In genomic region chr1:31364561-31365255, GRCh38 we compare ENCODE assay signal across 1 cellular context.
TF ChIP-seq lines count a peak whose summit lies in the region.

No MANE protein-coding gene starts in this region.

TF ChIP-seq in GM23338, 12 proteins besides CTCF, POLR2A, EP300 and RAD21 (continued from another document):
- TF ChIP-seq, protein P1, sequence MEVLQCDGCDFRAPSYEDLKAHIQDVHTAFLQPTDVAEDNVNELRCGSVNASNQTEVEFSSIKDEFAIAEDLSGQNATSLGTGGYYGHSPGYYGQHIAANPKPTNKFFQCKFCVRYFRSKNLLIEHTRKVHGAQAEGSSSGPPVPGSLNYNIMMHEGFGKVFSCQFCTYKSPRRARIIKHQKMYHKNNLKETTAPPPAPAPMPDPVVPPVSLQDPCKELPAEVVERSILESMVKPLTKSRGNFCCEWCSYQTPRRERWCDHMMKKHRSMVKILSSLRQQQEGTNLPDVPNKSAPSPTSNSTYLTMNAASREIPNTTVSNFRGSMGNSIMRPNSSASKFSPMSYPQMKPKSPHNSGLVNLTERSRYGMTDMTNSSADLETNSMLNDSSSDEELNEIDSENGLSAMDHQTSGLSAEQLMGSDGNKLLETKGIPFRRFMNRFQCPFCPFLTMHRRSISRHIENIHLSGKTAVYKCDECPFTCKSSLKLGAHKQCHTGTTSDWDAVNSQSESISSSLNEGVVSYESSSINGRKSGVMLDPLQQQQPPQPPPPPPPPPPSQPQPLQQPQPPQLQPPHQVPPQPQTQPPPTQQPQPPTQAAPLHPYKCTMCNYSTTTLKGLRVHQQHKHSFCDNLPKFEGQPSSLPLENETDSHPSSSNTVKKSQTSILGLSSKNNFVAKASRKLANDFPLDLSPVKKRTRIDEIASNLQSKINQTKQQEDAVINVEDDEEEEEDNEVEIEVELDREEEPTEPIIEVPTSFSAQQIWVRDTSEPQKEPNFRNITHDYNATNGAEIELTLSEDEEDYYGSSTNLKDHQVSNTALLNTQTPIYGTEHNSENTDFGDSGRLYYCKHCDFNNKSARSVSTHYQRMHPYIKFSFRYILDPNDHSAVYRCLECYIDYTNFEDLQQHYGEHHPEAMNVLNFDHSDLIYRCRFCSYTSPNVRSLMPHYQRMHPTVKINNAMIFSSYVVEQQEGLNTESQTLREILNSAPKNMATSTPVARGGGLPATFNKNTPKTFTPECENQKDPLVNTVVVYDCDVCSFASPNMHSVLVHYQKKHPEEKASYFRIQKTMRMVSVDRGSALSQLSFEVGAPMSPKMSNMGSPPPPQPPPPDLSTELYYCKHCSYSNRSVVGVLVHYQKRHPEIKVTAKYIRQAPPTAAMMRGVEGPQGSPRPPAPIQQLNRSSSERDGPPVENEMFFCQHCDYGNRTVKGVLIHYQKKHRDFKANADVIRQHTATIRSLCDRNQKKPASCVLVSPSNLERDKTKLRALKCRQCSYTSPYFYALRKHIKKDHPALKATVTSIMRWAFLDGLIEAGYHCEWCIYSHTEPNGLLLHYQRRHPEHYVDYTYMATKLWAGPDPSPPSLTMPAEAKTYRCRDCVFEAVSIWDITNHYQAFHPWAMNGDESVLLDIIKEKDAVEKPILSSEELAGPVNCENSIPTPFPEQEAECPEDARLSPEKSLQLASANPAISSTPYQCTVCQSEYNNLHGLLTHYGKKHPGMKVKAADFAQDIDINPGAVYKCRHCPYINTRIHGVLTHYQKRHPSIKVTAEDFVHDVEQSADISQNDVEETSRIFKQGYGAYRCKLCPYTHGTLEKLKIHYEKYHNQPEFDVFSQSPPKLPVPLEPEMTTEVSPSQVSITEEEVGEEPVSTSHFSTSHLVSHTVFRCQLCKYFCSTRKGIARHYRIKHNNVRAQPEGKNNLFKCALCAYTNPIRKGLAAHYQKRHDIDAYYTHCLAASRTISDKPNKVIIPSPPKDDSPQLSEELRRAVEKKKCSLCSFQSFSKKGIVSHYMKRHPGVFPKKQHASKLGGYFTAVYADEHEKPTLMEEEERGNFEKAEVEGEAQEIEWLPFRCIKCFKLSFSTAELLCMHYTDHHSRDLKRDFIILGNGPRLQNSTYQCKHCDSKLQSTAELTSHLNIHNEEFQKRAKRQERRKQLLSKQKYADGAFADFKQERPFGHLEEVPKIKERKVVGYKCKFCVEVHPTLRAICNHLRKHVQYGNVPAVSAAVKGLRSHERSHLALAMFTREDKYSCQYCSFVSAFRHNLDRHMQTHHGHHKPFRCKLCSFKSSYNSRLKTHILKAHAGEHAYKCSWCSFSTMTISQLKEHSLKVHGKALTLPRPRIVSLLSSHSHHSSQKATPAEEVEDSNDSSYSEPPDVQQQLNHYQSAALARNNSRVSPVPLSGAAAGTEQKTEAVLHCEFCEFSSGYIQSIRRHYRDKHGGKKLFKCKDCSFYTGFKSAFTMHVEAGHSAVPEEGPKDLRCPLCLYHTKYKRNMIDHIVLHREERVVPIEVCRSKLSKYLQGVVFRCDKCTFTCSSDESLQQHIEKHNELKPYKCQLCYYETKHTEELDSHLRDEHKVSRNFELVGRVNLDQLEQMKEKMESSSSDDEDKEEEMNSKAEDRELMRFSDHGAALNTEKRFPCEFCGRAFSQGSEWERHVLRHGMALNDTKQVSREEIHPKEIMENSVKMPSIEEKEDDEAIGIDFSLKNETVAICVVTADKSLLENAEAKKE (CRISPR knock-in tag; IDR thresholded peaks at IDR 0.05) = no peak
- no peak for TF ChIP-seq EZH2phosphoT487 (IDR thresholded peaks at IDR 0.05; ENCODE audit: unreplicated experiment)
- TF ChIP-seq STAT1 (IDR thresholded peaks at IDR 0.05; ENCODE audit: unreplicated experiment) = no peak
- no peak for TF ChIP-seq JUNB (IDR thresholded peaks at IDR 0.05; ENCODE audit: unreplicated experiment)
- TF ChIP-seq, protein P2, sequence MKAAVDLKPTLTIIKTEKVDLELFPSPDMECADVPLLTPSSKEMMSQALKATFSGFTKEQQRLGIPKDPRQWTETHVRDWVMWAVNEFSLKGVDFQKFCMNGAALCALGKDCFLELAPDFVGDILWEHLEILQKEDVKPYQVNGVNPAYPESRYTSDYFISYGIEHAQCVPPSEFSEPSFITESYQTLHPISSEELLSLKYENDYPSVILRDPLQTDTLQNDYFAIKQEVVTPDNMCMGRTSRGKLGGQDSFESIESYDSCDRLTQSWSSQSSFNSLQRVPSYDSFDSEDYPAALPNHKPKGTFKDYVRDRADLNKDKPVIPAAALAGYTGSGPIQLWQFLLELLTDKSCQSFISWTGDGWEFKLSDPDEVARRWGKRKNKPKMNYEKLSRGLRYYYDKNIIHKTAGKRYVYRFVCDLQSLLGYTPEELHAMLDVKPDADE (IDR thresholded peaks at IDR 0.05) = no peak
